ENCODE assay signal across 8 cellular contexts in the genomic region with DNA sequence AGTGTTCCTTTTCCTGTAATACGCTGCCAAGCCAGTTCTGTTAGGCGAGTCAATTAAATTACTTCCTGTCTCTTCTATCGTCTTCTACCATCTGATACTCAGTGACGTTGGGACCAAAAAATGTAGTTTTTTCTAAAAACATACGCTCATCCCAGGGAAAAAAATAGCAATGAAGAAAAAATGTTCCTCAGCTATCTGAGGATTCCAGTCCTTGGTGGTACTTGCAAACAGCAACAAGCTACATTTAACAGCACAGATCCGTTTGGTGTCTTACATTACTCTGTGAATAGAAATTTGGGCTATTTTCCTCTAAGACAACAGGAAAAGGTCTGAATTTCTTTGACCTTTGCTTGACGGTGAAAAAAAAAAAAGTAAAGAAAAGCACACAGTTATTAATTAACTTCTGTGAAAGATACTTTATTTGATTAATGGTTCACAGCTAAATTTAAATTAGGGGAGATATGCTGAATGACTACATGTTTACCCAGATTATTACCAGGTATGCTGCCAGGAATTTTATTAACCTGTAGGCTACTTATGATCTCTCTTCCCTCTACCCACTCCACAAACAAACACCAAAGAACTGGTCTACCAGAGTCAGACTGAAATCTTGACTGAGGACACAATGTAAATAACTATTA.
DNase-seq lines count a peak whose midpoint lies in the region; ATAC-seq, FAIRE-seq and TF ChIP-seq lines count a peak whose summit lies in the region.

No MANE protein-coding gene starts in this region.

- H3K27me3 Mint-ChIP-seq in naive B cell = no peaks in the 10 kb centered on the region

- ATAC-seq in HG03159 (IDR thresholded peaks at IDR 0.05; ENCODE audit: unreplicated experiment) = peak; percentile 20
- ATAC-seq in naive B cell (ENCODE audit: low read depth in 2 of 2) = peak; percentile 56 to 60

- no peak for TF ChIP-seq POLR2A in lower leg skin (IDR thresholded peaks at IDR 0.05)
- TF ChIP-seq POLR2A in GM12891 (IDR thresholded peaks at IDR 0.05; ENCODE audit: low read depth, low read length) = no peak

- intact Hi-C loops in lower leg skin (cut with DNase I; ENCODE audit: low total_unique reads) = no loop called here

- H3K36me3 ChIP-seq in bronchial epithelial cell (ENCODE audit: control insufficient read depth, insufficient read depth, low read length) = no peaks in the 10 kb centered on the region

- no peak overlapping the region for H3K4me3 Mint-ChIP-seq in naive B cell

- no peak overlapping the region for H3K4me3 ChIP-seq in bronchial epithelial cell (ENCODE audit: low read depth, low read length)
- H3K4me3 ChIP-seq in lower leg skin (ENCODE audit: low read depth, poor library complexity, severe bottlenecking) = no peak overlapping the region

- no peaks in the 10 kb centered on the region for H3K36me3 Mint-ChIP-seq in naive B cell

- DNase-seq in GM04503 (ENCODE audit: low read depth) = peak; percentile 92
- DNase-seq in bronchial epithelial cell (ENCODE audit: low read depth) = peak; percentile 58
- DNase-seq in naive B cell = no peak
- no peak for DNase-seq in activated gamma-delta T cell (lab: John Stamatoyannopoulos, UW)
- DNase-seq in lower leg skin (ENCODE audit: low spot score in 2 of 2) = no peak
- DNase-seq in SK-N-DZ (ENCODE audit: low spot score) = no peak
- no peak for DNase-seq in GM12891 (ENCODE audit: insufficient read length, low spot score)

- TF ChIP-seq CTCF in bronchial epithelial cell (IDR thresholded peaks at IDR 0.05; ENCODE audit: insufficient read depth, low read length, severe bottlenecking) (no peak), lower leg skin (IDR thresholded peaks at IDR 0.05) (no peak)

- H3K27ac Mint-ChIP-seq in naive B cell = no peak overlapping the region

- WGBS in lower leg skin, 2 donors = 5 to 11% methylated on average over 7 of the region's 7 CpGs

- H3K27me3 ChIP-seq in bronchial epithelial cell (ENCODE audit: control insufficient read depth, insufficient read depth, low read length) = no peaks in the 10 kb centered on the region

- peaks cover 6 to 11% (median 9%) of the 10 kb centered on the region in 3 donors for H3K4me1 Mint-ChIP-seq in naive B cell

- FAIRE-seq in bronchial epithelial cell (lab: Jason Lieb, UNC) = no peak
- FAIRE-seq in GM12891 (lab: Jason Lieb, UNC) = no peak

- no peaks in the 10 kb centered on the region for H3K9me3 Mint-ChIP-seq in naive B cell

TF ChIP-seq in GM12891, 5 proteins besides CTCF, POLR2A, EP300 and RAD21:
- TF ChIP-seq TAF1 (IDR thresholded peaks at IDR 0.05; ENCODE audit: low read depth, low read length) (no peak), POU2F2 (IDR thresholded peaks at IDR 0.05; ENCODE audit: low read depth, low read length) (no peak), PAX5 (IDR thresholded peaks at IDR 0.05; ENCODE audit: insufficient read depth, low read length, severe bottlenecking) (no peak), SPI1 (IDR thresholded peaks at IDR 0.05; ENCODE audit: low read depth, low read length) (no peak)

Comparison
In these comparisons a context has a peak if more than half of its experiments do, and no peak if none do; other contexts are left out.
1. DNase-seq: peak in GM04503 (single experiment) and bronchial epithelial cell (single experiment); none in naive B cell (single experiment), activated gamma-delta T cell (single experiment), lower leg skin (0 of 2), SK-N-DZ (single experiment) and GM12891 (single experiment).